In genomic region chr18:31666055-31666454, GRCh38 we compare ENCODE assay signal across 31 cellular contexts. TPM values are rescaled to one million over a fixed set of nuclear protein-coding genes. Genes with fewer than 3 reads are reported as not detected.
"Had no signal": no experiment of that assay in that cellular context is flagged by ENCODE, and none has a peak within 500 bp of the region (broad histone marks: within the 10 kb centered on the region; RNA-seq: fewer than 3 reads in every experiment).

No MANE protein-coding gene starts in this region.

- H3K4me3 ChIP-seq: left lung, lower lobe of right lung, pancreas, prostate gland, skin epidermis, stomach, thoracic aorta, tibial artery, upper lobe of right lung had no signal

- ATAC-seq: left cardiac atrium; left lung; lower lobe of right lung; naive thymus-derived CD4-positive, alpha-beta T cell; natural killer cell treated with Interleukin-12 subunit alpha and Interleukin-12 subunit beta and Interleukin-15 and Interleukin-18, amount 100 ng/mL, for 72 hours; pancreas; right cardiac atrium; sciatic nerve; stimulated activated naive B cell treated with anti-CD40 and anti-IgM and Interleukin-4, amounts not matched to agents 10 μg/mL and 1 μg/mL and 100 μg/mL, for 72 hours; stimulated activated naive CD8-positive, alpha-beta T cell treated with anti-CD3 and anti-CD28 coated beads, Interleukin-15, Interleukin-2, amounts not matched to agents 100 U/mL and 50 U/mL, for 24 hours; upper lobe of right lung had no signal

- H3K27me3 ChIP-seq: left lung, pancreas, stomach, tibial artery, upper lobe of right lung had no signal

- FAIRE-seq: keratinocyte, pancreas, urothelium cell line had no signal

- H3K9me3 ChIP-seq: left lung, lower lobe of right lung, pancreas, prostate gland, stomach, thoracic aorta, tibial artery, upper lobe of right lung had no signal

- H3K36me3 ChIP-seq: left lung, lower lobe of right lung, pancreas, prostate gland, stomach, thoracic aorta, tibial artery, upper lobe of right lung had no signal

- DNase-seq: hippocampal formation; kidney glomerular epithelial cell; left cardiac atrium; left lung; lower lobe of right lung; mammary epithelial cell; mesenchymal stem cell; naive thymus-derived CD4-positive, alpha-beta T cell; nucleus accumbens; pancreas; posterior cingulate gyrus; retina; right cardiac atrium; stimulated activated CD4-positive, alpha-beta T cell treated with anti-CD3 and anti-CD28 coated beads, Interleukin-12 subunit alpha, Interleukin-12 subunit beta, amount 100 ng/mL, for 4 hours; stimulated activated CD4-positive, alpha-beta T cell treated with anti-CD3 and anti-CD28 coated beads, Interleukin-15, amount 100 ng/mL, for 24 hours; stimulated activated CD4-positive, alpha-beta T cell treated with anti-CD3 and anti-CD28 coated beads, Interleukin-2, amount 100 ng/mL, for 24 hours; stimulated activated CD4-positive, alpha-beta T cell treated with anti-CD3 and anti-CD28 coated beads, Interleukin-4, amount 100 ng/mL, for 1 hour; stimulated activated naive B cell treated with anti-CD40 and anti-IgM and Interleukin-4, amounts not matched to agents 10 μg/mL and 1 μg/mL and 100 μg/mL, for 72 hours; stimulated activated naive CD8-positive, alpha-beta T cell treated with anti-CD3 and anti-CD28 coated beads, Interleukin-15, Interleukin-2, amounts not matched to agents 100 U/mL and 50 U/mL, for 24 hours; stomach; tibial artery; trophoblast cell; upper lobe of right lung had no signal

RNA-seq across cellular contexts. Expression of gene B4GALT6, which starts 18.3 kb away (rescaled TPM):
- total RNA-seq: myocyte had no signal
